14 cellular contexts compared by ENCODE assay signal in genomic region chr1:202848191-202848542, GRCh38. TPM values are rescaled to one million over a fixed set of nuclear protein-coding genes. Genes with fewer than 3 reads are reported as not detected.
DNase-seq lines count a peak whose midpoint lies in the region; ATAC-seq and TF ChIP-seq lines count a peak whose summit lies in the region.
"Had no signal": no experiment of that assay in that cellular context is flagged by ENCODE, and none has a peak within 500 bp of the region (broad histone marks: within the 10 kb centered on the region; RNA-seq: fewer than 3 reads in every experiment).

No MANE protein-coding gene starts in this region.

- no peaks in the 10 kb centered on the region for H3K9me3 Mint-ChIP-seq in WTC11

- H3K36me3 Mint-ChIP-seq in WTC11 = peaks cover 13% of the 10 kb centered on the region

- TF ChIP-seq CTCF in GM10248 (IDR thresholded peaks at IDR 0.05; ENCODE audit: control extremely low read depth, extremely low read depth, low read depth, missing control alignments) (no peak), WTC11 (IDR thresholded peaks at IDR 0.05) (no peak)

- ATAC-seq in GM19351 (IDR thresholded peaks at IDR 0.05; ENCODE audit: unreplicated experiment) (peak; percentile 92), HG02884 (IDR thresholded peaks at IDR 0.05; ENCODE audit: unreplicated experiment) (peak; percentile 88), Right ventricle myocardium superior (ENCODE audit: poor library complexity) (no peak), WTC11 (no peak)
- ATAC-seq: heart right ventricle had no signal

- intact Hi-C loops in Right ventricle myocardium superior (cut with DNase I) = no loop called here

- H3K4me3 Mint-ChIP-seq in WTC11 = no peak overlapping the region

- H3K4me1 Mint-ChIP-seq in WTC11 = peaks cover 15% of the 10 kb centered on the region; the same call in 1 of the 2 replicates

- POLR2A ChIA-PET in GM10248 (lab: Yijun Ruan, JAX) = interaction anchor here (1.7 kb wide), 1 partner anchor 38 kb away, joined by 5 read pairs; the partner anchor contains the start of gene PCAT6
- POLR2A ChIA-PET in WTC11 (lab: Charles Lee) = interaction anchor here (0.5 kb wide), 1 partner anchor 904 kb away, joined by 3 read pairs; no protein-coding TSS in a partner anchor

- CTCF ChIA-PET in GM10248 (lab: Yijun Ruan, JAX) = interaction anchor here (0.6 to 2.8 kb wide), 7 partner anchors 10 to 192 kb away, joined by 3 to 9 read pairs (median 5); no protein-coding TSS in a partner anchor
- CTCF ChIA-PET in WTC11 (lab: Charles Lee) = interaction anchor here (1.0 kb wide), 1 partner anchor 39 kb away, joined by 5 read pairs; no protein-coding TSS in a partner anchor

- peak overlapping the region; percentile 24 for H3K27ac ChIP-seq in angular gyrus (ENCODE audit: low read depth, low read length)
- H3K27ac ChIP-seq: heart right ventricle had no signal

- no peaks in the 10 kb centered on the region for H3K27me3 Mint-ChIP-seq in WTC11 (ENCODE audit: low read depth)
- H3K27me3 Mint-ChIP-seq: progenitor cell of endocrine pancreas had no signal

- no peak overlapping the region for H3K27ac Mint-ChIP-seq in WTC11
- H3K27ac Mint-ChIP-seq: progenitor cell of endocrine pancreas had no signal

- DNase-seq in GM10248 (ENCODE audit: extremely low spot score) (peak; percentile 77), Right ventricle myocardium superior (no peak), WTC11 (ENCODE audit: low spot score) (no peak)
- no peak for DNase-seq in stimulated activated CD4-positive, alpha-beta T cell treated with anti-CD3 and anti-CD28 coated beads, Interleukin-15, amount 100 ng/mL, for 24 hours
- no peak for DNase-seq in activated CD8-positive, alpha-beta memory T cell treated with anti-CD3 and anti-CD28 coated beads for 24 hours
- DNase-seq: AML-193, heart right ventricle, NCI-H1092 treated with DMSO at 0.1 percent for 48 hours, NCI-H774 had no signal

TF ChIP-seq in WTC11, 78 proteins besides CTCF, POLR2A, EP300 and RAD21:
- TF ChIP-seq OVOL2 (CRISPR knock-in tag; IDR thresholded peaks at IDR 0.05; ENCODE audit: borderline replicate concordance) (no peak), CREM (CRISPR knock-in tag; IDR thresholded peaks at IDR 0.05) (no peak), ZNF671 (CRISPR knock-in tag; IDR thresholded peaks at IDR 0.05) (no peak), CREB1 (CRISPR knock-in tag; IDR thresholded peaks at IDR 0.05) (no peak), CBFB (CRISPR knock-in tag; IDR thresholded peaks at IDR 0.05; ENCODE audit: low read depth) (no peak), SMAD4 (CRISPR knock-in tag; IDR thresholded peaks at IDR 0.05) (no peak), ZBTB43 (CRISPR knock-in tag; IDR thresholded peaks at IDR 0.05) (no peak), ZNF121 (CRISPR knock-in tag; IDR thresholded peaks at IDR 0.05) (no peak)
- TF ChIP-seq, protein P1, sequence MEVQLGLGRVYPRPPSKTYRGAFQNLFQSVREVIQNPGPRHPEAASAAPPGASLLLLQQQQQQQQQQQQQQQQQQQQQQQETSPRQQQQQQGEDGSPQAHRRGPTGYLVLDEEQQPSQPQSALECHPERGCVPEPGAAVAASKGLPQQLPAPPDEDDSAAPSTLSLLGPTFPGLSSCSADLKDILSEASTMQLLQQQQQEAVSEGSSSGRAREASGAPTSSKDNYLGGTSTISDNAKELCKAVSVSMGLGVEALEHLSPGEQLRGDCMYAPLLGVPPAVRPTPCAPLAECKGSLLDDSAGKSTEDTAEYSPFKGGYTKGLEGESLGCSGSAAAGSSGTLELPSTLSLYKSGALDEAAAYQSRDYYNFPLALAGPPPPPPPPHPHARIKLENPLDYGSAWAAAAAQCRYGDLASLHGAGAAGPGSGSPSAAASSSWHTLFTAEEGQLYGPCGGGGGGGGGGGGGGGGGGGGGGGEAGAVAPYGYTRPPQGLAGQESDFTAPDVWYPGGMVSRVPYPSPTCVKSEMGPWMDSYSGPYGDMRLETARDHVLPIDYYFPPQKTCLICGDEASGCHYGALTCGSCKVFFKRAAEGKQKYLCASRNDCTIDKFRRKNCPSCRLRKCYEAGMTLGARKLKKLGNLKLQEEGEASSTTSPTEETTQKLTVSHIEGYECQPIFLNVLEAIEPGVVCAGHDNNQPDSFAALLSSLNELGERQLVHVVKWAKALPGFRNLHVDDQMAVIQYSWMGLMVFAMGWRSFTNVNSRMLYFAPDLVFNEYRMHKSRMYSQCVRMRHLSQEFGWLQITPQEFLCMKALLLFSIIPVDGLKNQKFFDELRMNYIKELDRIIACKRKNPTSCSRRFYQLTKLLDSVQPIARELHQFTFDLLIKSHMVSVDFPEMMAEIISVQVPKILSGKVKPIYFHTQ (CRISPR knock-in tag; IDR thresholded peaks at IDR 0.05) = no peak
- TF ChIP-seq, protein P2, sequence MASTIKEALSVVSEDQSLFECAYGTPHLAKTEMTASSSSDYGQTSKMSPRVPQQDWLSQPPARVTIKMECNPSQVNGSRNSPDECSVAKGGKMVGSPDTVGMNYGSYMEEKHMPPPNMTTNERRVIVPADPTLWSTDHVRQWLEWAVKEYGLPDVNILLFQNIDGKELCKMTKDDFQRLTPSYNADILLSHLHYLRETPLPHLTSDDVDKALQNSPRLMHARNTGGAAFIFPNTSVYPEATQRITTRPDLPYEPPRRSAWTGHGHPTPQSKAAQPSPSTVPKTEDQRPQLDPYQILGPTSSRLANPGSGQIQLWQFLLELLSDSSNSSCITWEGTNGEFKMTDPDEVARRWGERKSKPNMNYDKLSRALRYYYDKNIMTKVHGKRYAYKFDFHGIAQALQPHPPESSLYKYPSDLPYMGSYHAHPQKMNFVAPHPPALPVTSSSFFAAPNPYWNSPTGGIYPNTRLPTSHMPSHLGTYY (CRISPR knock-in tag; IDR thresholded peaks at IDR 0.05) = no peak
TF ChIP-seq in WTC11: peak in this region for 0.

RNA-seq across cellular contexts. Expression of gene PCAT6, which starts 37.4 kb away (rescaled TPM):
- total RNA-seq in Right ventricle myocardium superior (1.0 TPM), WTC11 (2021) (11.2 to 13.2 TPM (median 11.7 TPM) in 3 replicates)
- total RNA-seq: temporal lobe had no signal

RNA-seq across cellular contexts. Expression of gene KDM5B, which starts 39.9 kb away (rescaled TPM):
- total RNA-seq in Right ventricle myocardium superior (11.9 TPM), WTC11 (2021) (222 to 226 TPM (median 225 TPM) in 3 replicates)

RNA-seq across cellular contexts. Expression of gene RABIF, which starts 40.8 kb away (rescaled TPM):
- 4.5 TPM for total RNA-seq in Right ventricle myocardium superior
- total RNA-seq in WTC11 (2021) = 5.4 to 6.6 TPM (median 5.6 TPM) in 3 replicates

Comparison
In these comparisons a context has a peak if more than half of its experiments do, and no peak if none do; other contexts are left out.
1. ATAC-seq: peak in GM19351 (single experiment) and HG02884 (single experiment); none in Right ventricle myocardium superior (single experiment) and WTC11 (single experiment).
2. RNA of gene KDM5B, which starts 39.9 kb away (total RNA-seq): 222 to 226 TPM in WTC11; 11.9 TPM in Right ventricle myocardium superior (single experiment); every median in the first group is over 10 times any median in the second.